8 cellular contexts compared by ENCODE assay signal in the genomic region with DNA sequence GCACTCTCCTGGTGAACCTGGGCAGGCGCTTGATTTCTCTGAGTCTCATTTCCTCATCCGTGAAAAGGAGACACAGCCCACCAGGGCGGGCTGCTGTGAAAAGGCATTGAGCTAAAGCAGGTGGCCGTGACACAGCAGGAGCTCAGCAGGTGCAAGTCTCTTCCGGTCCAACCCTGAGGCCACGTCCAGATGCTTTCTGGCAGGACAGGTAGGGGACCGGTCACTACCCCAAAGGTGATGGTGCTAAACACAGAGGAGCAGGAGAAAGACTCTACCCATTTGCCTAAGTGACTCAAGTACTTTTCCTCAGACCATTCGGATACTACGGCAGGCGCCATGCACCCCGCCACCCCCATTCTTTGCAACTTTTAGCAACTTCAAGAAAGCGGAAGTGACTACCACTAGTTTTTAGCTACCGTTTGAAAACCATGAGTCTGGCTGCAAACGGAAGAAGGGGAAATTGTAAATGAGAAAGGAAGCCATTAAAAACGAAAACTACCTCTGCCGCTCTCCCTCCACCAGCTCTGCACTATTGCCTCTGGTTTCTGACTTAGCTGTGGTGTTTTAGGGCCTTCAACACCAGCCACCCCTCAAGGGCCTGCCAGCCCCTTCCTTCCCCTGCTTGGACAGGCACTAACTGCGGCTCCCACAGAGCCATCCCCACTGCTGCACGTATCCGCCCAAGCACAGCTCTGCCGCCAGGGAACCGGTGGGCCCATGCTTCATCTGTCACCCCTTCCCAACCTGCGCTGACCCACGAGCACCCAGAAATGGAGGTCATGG. TPM values are rescaled to one million over a fixed set of nuclear protein-coding genes. Genes with fewer than 3 reads are reported as not detected.
DNase-seq lines count a peak whose midpoint lies in the region; ATAC-seq and TF ChIP-seq lines count a peak whose summit lies in the region.

No MANE protein-coding gene starts in this region.

- peaks cover under 1 to 77% of the 10 kb centered on the region in 2 donors for H3K4me1 ChIP-seq in right atrium auricular region
- peaks cover 35 to 56% of the 10 kb centered on the region in 2 donors for H3K4me1 ChIP-seq in gastrocnemius medialis

- ATAC-seq in GM21515 (IDR thresholded peaks at IDR 0.05; ENCODE audit: unreplicated experiment) (peak; percentile 39), sciatic nerve (no peak), gastrocnemius medialis (no peak)

- DNase-seq in DMS53 treated with DMSO at 0.1 percent for 48 hours (lab: John Stamatoyannopoulos, UW; ENCODE audit: unreplicated experiment) = peak; percentile 87
- peak; percentile 53 for DNase-seq in NCI-H2107 treated with DMSO at 0.1 percent for 48 hours (lab: John Stamatoyannopoulos, UW; ENCODE audit: unreplicated experiment)
- DNase-seq in activated CD8-positive, alpha-beta memory T cell treated with anti-CD3 and anti-CD28 coated beads for 24 hours = peak; percentile 87
- DNase-seq in right atrium auricular region (ENCODE audit: low spot score) = no peak
- peak; percentile 47 to 84 (median 69) for DNase-seq in stimulated activated naive CD4-positive, alpha-beta T cell (lab: John Stamatoyannopoulos, UW)
- DNase-seq in sciatic nerve (ENCODE audit: low spot score) = no peak
- DNase-seq in gastrocnemius medialis = no peak

- H3K27me3 ChIP-seq in right atrium auricular region = no peaks in the 10 kb centered on the region
- no peaks in the 10 kb centered on the region for H3K27me3 ChIP-seq in gastrocnemius medialis

- H3K9me3 ChIP-seq in right atrium auricular region (no peaks in the 10 kb centered on the region), gastrocnemius medialis (no peaks in the 10 kb centered on the region)

- TF ChIP-seq POLR2A in gastrocnemius medialis (IDR thresholded peaks at IDR 0.05) = no peak

- H3K4me3 ChIP-seq in right atrium auricular region = peak overlapping the region; percentile 1 to 18
- H3K4me3 ChIP-seq in gastrocnemius medialis = peak overlapping the region in 2 of 4 donors; percentile 2 to 28

- H3K36me3 ChIP-seq in right atrium auricular region (no peaks in the 10 kb centered on the region), gastrocnemius medialis (no peaks in the 10 kb centered on the region)

- no peak for TF ChIP-seq CTCF in right atrium auricular region (IDR thresholded peaks at IDR 0.05)
- TF ChIP-seq CTCF in gastrocnemius medialis (IDR thresholded peaks at IDR 0.05 in 4 of 5, conservative IDR thresholded peaks at IDR 0.05 in 1 of 5) = no peak

- H3K27ac ChIP-seq in right atrium auricular region = peak overlapping the region in 1 of 2 donors; percentile 31
- H3K27ac ChIP-seq in gastrocnemius medialis = no peak overlapping the region

- in situ Hi-C loops in gastrocnemius medialis (cut with MboI; ENCODE audit: low sequenced_read_pairs in 4 of 4) = no loop called here

- intact Hi-C loops in sciatic nerve (cut with DNase I) = no loop called here
- intact Hi-C loops in gastrocnemius medialis (cut with DNase I; ENCODE audit: low total_unique reads) = loop anchor here (10.0 kb wide), 1 partner anchor 789 kb away; the partner anchor contains the start of gene LENG9

RNA-seq across cellular contexts. Expression of gene PPP6R1, which starts 4.8 kb away (rescaled TPM):
- total RNA-seq in right atrium auricular region = 10 to 100 TPM; 28.7 to 35.5 TPM
- total RNA-seq in sciatic nerve = 40.4 TPM
- total RNA-seq in gastrocnemius medialis = 10 to 100 TPM; 14.6 to 47.9 (median 39.6) TPM

RNA-seq across cellular contexts. Expression of gene TMEM86B, which starts 25.5 kb away (rescaled TPM):
- total RNA-seq in right atrium auricular region (1 to 10 TPM in 1 of 2 donors, not detected in 1; 1.3 TPM), sciatic nerve (6.0 TPM), gastrocnemius medialis (1 to 10 TPM in 3 of 4 donors, under 1 TPM in 1; 0.87 to 5.0 (median 1.7) TPM)

RNA-seq across cellular contexts. Expression of gene HSPBP1, which starts 25.9 kb away (rescaled TPM):
- total RNA-seq in right atrium auricular region (10 to 100 TPM; 29.6 to 35.8 TPM), sciatic nerve (16.1 TPM), gastrocnemius medialis (10 to 100 TPM; 18.5 to 41.7 (median 36.7) TPM)

RNA-seq across cellular contexts. Expression of gene BRSK1, which starts 29.8 kb away (rescaled TPM):
- total RNA-seq in right atrium auricular region = 10 to 100 TPM in 1 of 2 donors, 1 to 10 TPM in 1; 5.6 to 15.6 TPM
- total RNA-seq in sciatic nerve = 6.5 TPM
- total RNA-seq in gastrocnemius medialis = not detected

RNA-seq across cellular contexts. Expression of gene PTPRH, which starts 44.7 kb away (rescaled TPM):
- total RNA-seq in right atrium auricular region = 1 to 10 TPM; 1.3 to 7.8 TPM
- total RNA-seq in sciatic nerve = 1.5 TPM
- total RNA-seq in gastrocnemius medialis = under 1 TPM; 0.39 to 0.56 (median 0.48) TPM

Comparison
In these comparisons a context has a peak if more than half of its experiments do, and no peak if none do; other contexts are left out.
1. DNase-seq: peak in DMS53 treated with DMSO at 0.1 percent for 48 hours (single experiment), NCI-H2107 treated with DMSO at 0.1 percent for 48 hours (single experiment), activated CD8-positive, alpha-beta memory T cell treated with anti-CD3 and anti-CD28 coated beads for 24 hours (single experiment) and stimulated activated naive CD4-positive, alpha-beta T cell (6 of 6); none in right atrium auricular region (single experiment), sciatic nerve (single experiment) and gastrocnemius medialis (0 of 2).